10 cellular contexts compared by ENCODE assay signal in the genomic region with DNA sequence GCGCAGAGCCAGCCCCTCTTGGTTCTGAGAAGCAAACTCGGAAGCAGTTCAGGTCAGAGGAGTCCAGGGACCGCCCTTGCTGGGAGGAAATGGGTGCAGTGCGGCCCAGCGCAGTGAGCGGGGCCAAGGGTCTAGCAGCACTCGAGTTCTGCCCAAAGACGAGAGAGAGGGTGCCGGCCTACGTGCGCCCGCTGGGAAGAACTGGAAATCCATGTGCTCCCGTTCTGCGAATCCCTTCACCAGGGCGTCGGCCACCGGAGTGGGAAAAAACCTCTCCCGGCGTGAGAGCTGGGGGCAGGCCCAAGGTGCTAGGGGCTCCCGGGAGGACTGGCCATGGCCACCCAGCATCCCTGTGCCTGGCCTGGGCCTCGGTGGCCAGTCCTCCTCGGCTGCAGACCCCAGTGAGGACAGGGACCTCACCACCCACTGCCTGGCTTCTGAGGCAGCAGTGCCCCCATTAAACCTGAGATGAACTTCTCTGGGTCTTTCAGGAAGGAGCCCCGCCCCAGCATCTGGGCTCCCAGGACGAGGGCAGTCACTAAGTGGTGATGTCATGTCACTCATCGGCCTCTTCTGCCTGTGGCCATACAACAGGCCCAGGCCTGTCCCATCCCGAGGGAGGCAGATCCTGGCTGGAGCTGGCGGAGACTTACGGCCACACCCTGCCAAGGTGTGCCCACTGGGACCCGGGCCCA. TPM values are rescaled to one million over a fixed set of nuclear protein-coding genes. Genes with fewer than 3 reads are reported as not detected.
A peak's percentile ranks its signal among the peaks of the same experiment; 100 is the strongest.
DNase-seq lines count a peak whose midpoint lies in the region; ATAC-seq, FAIRE-seq and TF ChIP-seq lines count a peak whose summit lies in the region.
"Had no signal": no experiment of that assay in that cellular context is flagged by ENCODE, and none has a peak within 500 bp of the region (broad histone marks: within the 10 kb centered on the region; RNA-seq: fewer than 3 reads in every experiment).

No MANE protein-coding gene starts in this region.

- no peak overlapping the region for H3K23ac ChIP-seq in H1 (ENCODE audit: insufficient read length)

- H3K27ac ChIP-seq in H1 (ENCODE audit: low read depth, low read length) (no peak overlapping the region), stomach smooth muscle (ENCODE audit: low read length) (peak overlapping the region; percentile 90)
- H3K27ac ChIP-seq: C4-2B had no signal

- H3K14ac ChIP-seq in H1 (ENCODE audit: insufficient read length) = no peak overlapping the region

- no peak overlapping the region for H2AFZ ChIP-seq in H1 (ENCODE audit: low read length)

- no peaks in the 10 kb centered on the region for H3K9me3 ChIP-seq in H1 (ENCODE audit: insufficient read depth in 2 of 2, low read depth in 1 of 2, low read length in 1 of 2)
- no peaks in the 10 kb centered on the region for H3K9me3 ChIP-seq in stomach smooth muscle (ENCODE audit: control insufficient read depth in 2 of 2, low read length in 2 of 2)
- H3K9me3 ChIP-seq: thoracic aorta had no signal

- no peaks in the 10 kb centered on the region for H3K79me2 ChIP-seq in H1 (ENCODE audit: control insufficient read depth in 1 of 2, insufficient read depth in 2 of 2, low read length in 2 of 2)

- no peaks in the 10 kb centered on the region for H3K79me1 ChIP-seq in H1 (ENCODE audit: low read depth, low read length)

- TF ChIP-seq EP300 in H1 (IDR thresholded peaks at IDR 0.05; ENCODE audit: borderline replicate concordance in 1 of 2, low read depth in 2 of 2, low read length in 2 of 2) = no peak

- no peak for FAIRE-seq in H1 (lab: Jason Lieb, UNC)

- H3K18ac ChIP-seq in H1 (ENCODE audit: extremely low read depth, low read length) = peak overlapping the region; percentile 90

- CTCF ChIA-PET in H1 (lab: Charles Lee; ENCODE audit: partially characterized antibody) = interaction anchor here (0.8 to 1.3 kb wide), 2 partner anchors 16 to 140 kb away, joined by 3 to 5 read pairs; no protein-coding TSS in a partner anchor

- peak overlapping the region; percentile 99; the same call in 1 of the 2 replicates for H2BK12ac ChIP-seq in H1 (ENCODE audit: low read depth, low read length)

- POLR2A ChIA-PET in H1 (lab: Charles Lee; ENCODE audit: partially characterized antibody) = interaction anchor here (1.0 to 8.5 kb wide), 3 partner anchors 10 to 51 kb away, joined by 4 to 40 read pairs (median 4); a partner anchor contains a TSS

- H4K20me1 ChIP-seq in H1 (replicated peaks in 1 of 2; ENCODE audit: control insufficient read depth in 1 of 2, insufficient read depth in 2 of 2, low read length in 2 of 2) = no peaks in the 10 kb centered on the region

- H3K36me3 Mint-ChIP-seq in T-helper 2 cell treated with Interferon-gamma antibody and Interleukin-4, amounts not matched to agents 5 μg/mL and 100 μg/mL, for 36 hours (ENCODE audit: low read depth) = peaks cover 4% of the 10 kb centered on the region

- H4K91ac ChIP-seq in H1 (replicated peaks; ENCODE audit: insufficient read length, low read length) = peak overlapping the region; percentile 96

- peak overlapping the region; percentile 99; the same call in 1 of the 2 replicates for H2BK20ac ChIP-seq in H1 (ENCODE audit: low read length)

- H3K27me3 Mint-ChIP-seq in T-helper 2 cell treated with Interferon-gamma antibody and Interleukin-4, amounts not matched to agents 5 μg/mL and 100 μg/mL, for 36 hours (ENCODE audit: low read depth) = no peaks in the 10 kb centered on the region

- peaks cover 2% of the 10 kb centered on the region; the same call in 1 of the 2 replicates for H3K23me2 ChIP-seq in H1 (ENCODE audit: low read depth, low read length)

- DNase-seq in T-helper 2 cell treated with Interferon-gamma antibody and Interleukin-4, amounts not matched to agents 5 μg/mL and 100 μg/mL, for 36 hours (ENCODE audit: low spot score) = no peak
- DNase-seq in T-helper 2 cell = no peak
- DNase-seq in NCI-H524 treated with DMSO at 0.1 percent for 48 hours (lab: John Stamatoyannopoulos, UW) = peak; percentile 79
- DNase-seq in H1 (ENCODE audit: low read depth in 1 of 2, low spot score in 2 of 2) = no peak
- DNase-seq in HuH-7 (ENCODE audit: low spot score) = no peak
- no peak for DNase-seq in stimulated activated CD4-positive, alpha-beta T cell treated with anti-CD3 and anti-CD28 coated beads, Interleukin-2, amount 100 ng/mL, for 24 hours

- H3K36me3 ChIP-seq in H1 (ENCODE audit: control insufficient read depth in 2 of 4, insufficient read depth in 4 of 4, low read length in 3 of 4) (no peaks in the 10 kb centered on the region), stomach smooth muscle (ENCODE audit: control insufficient read depth in 2 of 2, insufficient read depth in 2 of 2, low read length in 2 of 2) (no peaks in the 10 kb centered on the region)
- H3K36me3 ChIP-seq: thoracic aorta had no signal

- H3K27ac Mint-ChIP-seq in T-helper 2 cell treated with Interferon-gamma antibody and Interleukin-4, amounts not matched to agents 5 μg/mL and 100 μg/mL, for 36 hours = peak overlapping the region; percentile 84

- H3K27me3 ChIP-seq in H1 (replicated peaks in 1 of 4; ENCODE audit: control insufficient read depth in 3 of 4, extremely low read depth in 1 of 4, insufficient read depth in 3 of 4, low read length in 3 of 4) (no peaks in the 10 kb centered on the region), stomach smooth muscle (ENCODE audit: control insufficient read depth in 1 of 2, insufficient read depth in 2 of 2, low read length in 2 of 2) (no peaks in the 10 kb centered on the region)

- peak overlapping the region; percentile 54 for H3K4ac ChIP-seq in H1 (replicated peaks; ENCODE audit: insufficient read length, low read depth, low read length)

- H3K56ac ChIP-seq in H1 (replicated peaks; ENCODE audit: insufficient read length, low read depth, low read length) = no peak overlapping the region

- 0 out of 2 replicates have a peak overlapping the region, but pooled peaks have one; percentile 5 for H4K8ac ChIP-seq in H1 (ENCODE audit: extremely low read depth, insufficient read depth, low read length)

- 0 out of 2 replicates have a peak overlapping the region, but pooled peaks have one; percentile 46 for H2BK15ac ChIP-seq in H1 (ENCODE audit: low read length)

- no peak for TF ChIP-seq RAD21 in H1 (IDR thresholded peaks at IDR 0.05 in 1 of 2, conservative IDR thresholded peaks at IDR 0.05 in 1 of 2; ENCODE audit: low read depth in 2 of 2, low read length in 2 of 2)

- H3K4me2 ChIP-seq in H1 (ENCODE audit: insufficient read depth in 1 of 2, low read depth in 2 of 2, low read length in 2 of 2) = no peak overlapping the region; a peak in 1 of 4 replicates

- TF ChIP-seq CTCF in H1 (IDR thresholded peaks at IDR 0.05; ENCODE audit: control extremely low read depth in 1 of 3, insufficient read depth in 1 of 3, low read depth in 1 of 3, low read length in 3 of 3) = no peak

- peaks cover 0 to 57% (median 45%) of the 10 kb centered on the region in 4 experiments; a peak in 6 of 7 replicates for H3K4me1 ChIP-seq in H1 (replicated peaks in 1 of 4; ENCODE audit: control insufficient read depth in 3 of 4, insufficient read depth in 4 of 4, low read length in 3 of 4)
- H3K4me1 ChIP-seq in stomach smooth muscle (ENCODE audit: control insufficient read depth, insufficient read depth, low read length) = peaks cover 49% of the 10 kb centered on the region

- peaks cover 30% of the 10 kb centered on the region for H3K4me1 Mint-ChIP-seq in T-helper 2 cell treated with Interferon-gamma antibody and Interleukin-4, amounts not matched to agents 5 μg/mL and 100 μg/mL, for 36 hours (ENCODE audit: low read depth)

- no peak for ATAC-seq in GM18502 (IDR thresholded peaks at IDR 0.05; ENCODE audit: poor library complexity, unreplicated experiment)

- H3K9me3 Mint-ChIP-seq in T-helper 2 cell treated with Interferon-gamma antibody and Interleukin-4, amounts not matched to agents 5 μg/mL and 100 μg/mL, for 36 hours = no peaks in the 10 kb centered on the region

- H2BK120ac ChIP-seq in H1 (replicated peaks; ENCODE audit: low read depth, low read length) = no peak overlapping the region

- H2AK5ac ChIP-seq in H1 (ENCODE audit: low read depth, low read length) = peak overlapping the region; percentile 83; the same call in 1 of the 2 replicates

- H2BK5ac ChIP-seq in H1 (ENCODE audit: low read depth, low read length) = peak overlapping the region; percentile 86; the same call in 1 of the 2 replicates

- TF ChIP-seq POLR2A in H1 (IDR thresholded peaks at IDR 0.05; ENCODE audit: control extremely low read depth in 1 of 2, low read depth in 2 of 2, low read length in 2 of 2) = no peak

- H3K9ac ChIP-seq in H1 (replicated peaks in 1 of 4; ENCODE audit: extremely low read depth in 1 of 4, low read depth in 3 of 4, low read length in 3 of 4) = no peak overlapping the region
- H3K9ac ChIP-seq in stomach smooth muscle (ENCODE audit: low read length in 2 of 2) = no peak overlapping the region

- peak overlapping the region; percentile 32 for H4K5ac ChIP-seq in H1 (ENCODE audit: insufficient read length, low read depth, low read length)

- 88% methylated on average over 28 of the region's 29 CpGs; no CpG with 5 or more reads in 1 of the 2 experiments for WGBS in H1 (ENCODE audit: extremely low coverage in 1 of 2, insufficient coverage in 1 of 2, insufficient read length in 1 of 2, insufficient replicate concordance in 2 of 2, low coverage in 1 of 2, low lambda C conversion rate in 2 of 2, missing lambda C conversion rate in 1 of 2), 2 experiments

- H3K4me3 Mint-ChIP-seq in T-helper 2 cell treated with Interferon-gamma antibody and Interleukin-4, amounts not matched to agents 5 μg/mL and 100 μg/mL, for 36 hours = peak overlapping the region; percentile 73

- H3K4me3 ChIP-seq in H1 (ENCODE audit: extremely low read depth in 1 of 4, insufficient read depth in 2 of 4, low read depth in 3 of 4, low read length in 4 of 4) (no peak overlapping the region), stomach smooth muscle (ENCODE audit: low read length in 2 of 2) (no peak overlapping the region)

RNA-seq across cellular contexts. Expression of a gene that starts 10.6 kb away (rescaled TPM):
- total RNA-seq in H1 (2021; fragmentation: NEBNext Ultra II Directional; extraction: Animal tissue kit (Norgen Biotek cat#: 25700)) = 34.9 and 35.3 TPM in 2 replicates
- polyA plus RNA-seq in H1 (2011; rRNA removed) = 22.3 and 36.1 TPM in 2 replicates
- 29.7 TPM for polyA plus RNA-seq in H1 (2011; cell fraction: cytosol; rRNA removed)
- polyA plus RNA-seq in H1 (2011; cell fraction: nucleus; rRNA removed) = 51.9 TPM
- polyA plus RNA-seq in H1 (2012, experiment 1 of 2) = 27.3 to 39.7 TPM (median 36.4 TPM) in 4 replicates
- polyA plus RNA-seq in H1 (2012, experiment 2 of 2) = 42.5 TPM
- polyA plus RNA-seq in H1 (2013, experiment 1 of 2) = 22.7 TPM
- polyA plus RNA-seq in H1 (2013, experiment 2 of 2) = 22.4 TPM
- polyA minus RNA-seq in H1 (2011; rRNA and poly(A)+ RNA removed) = 16.0 TPM in 2 replicates
- polyA minus RNA-seq in H1 (2011; cell fraction: cytosol; rRNA and poly(A)+ RNA removed) = 31.0 TPM
- polyA minus RNA-seq in H1 (2011; cell fraction: nucleus; rRNA and poly(A)+ RNA removed) = 33.8 TPM

RNA-seq across cellular contexts. Expression of a gene that starts 13.0 kb away (rescaled TPM):
- 13.6 and 14.0 TPM in 2 replicates for total RNA-seq in H1 (2021; fragmentation: NEBNext Ultra II Directional; extraction: Animal tissue kit (Norgen Biotek cat#: 25700))
- polyA plus RNA-seq in H1 (2011; rRNA removed) = 8.3 and 14.9 TPM in 2 replicates
- 10.8 TPM for polyA plus RNA-seq in H1 (2011; cell fraction: cytosol; rRNA removed)
- 16.7 TPM for polyA plus RNA-seq in H1 (2011; cell fraction: nucleus; rRNA removed)
- polyA plus RNA-seq in H1 (2012, experiment 1 of 2) = 6.6 to 9.5 TPM (median 8.4 TPM) in 4 replicates
- polyA plus RNA-seq in H1 (2012, experiment 2 of 2) = 5.6 TPM
- 6.3 TPM for polyA plus RNA-seq in H1 (2013, experiment 1 of 2)
- polyA plus RNA-seq in H1 (2013, experiment 2 of 2) = 6.3 TPM
- polyA minus RNA-seq in H1 (2011; rRNA and poly(A)+ RNA removed) = 6.4 and 8.3 TPM in 2 replicates
- polyA minus RNA-seq in H1 (2011; cell fraction: cytosol; rRNA and poly(A)+ RNA removed) = 12.7 TPM
- 10.0 TPM for polyA minus RNA-seq in H1 (2011; cell fraction: nucleus; rRNA and poly(A)+ RNA removed)
